Comparison of ENCODE assay signal across 2 cellular contexts in the genomic region with DNA sequence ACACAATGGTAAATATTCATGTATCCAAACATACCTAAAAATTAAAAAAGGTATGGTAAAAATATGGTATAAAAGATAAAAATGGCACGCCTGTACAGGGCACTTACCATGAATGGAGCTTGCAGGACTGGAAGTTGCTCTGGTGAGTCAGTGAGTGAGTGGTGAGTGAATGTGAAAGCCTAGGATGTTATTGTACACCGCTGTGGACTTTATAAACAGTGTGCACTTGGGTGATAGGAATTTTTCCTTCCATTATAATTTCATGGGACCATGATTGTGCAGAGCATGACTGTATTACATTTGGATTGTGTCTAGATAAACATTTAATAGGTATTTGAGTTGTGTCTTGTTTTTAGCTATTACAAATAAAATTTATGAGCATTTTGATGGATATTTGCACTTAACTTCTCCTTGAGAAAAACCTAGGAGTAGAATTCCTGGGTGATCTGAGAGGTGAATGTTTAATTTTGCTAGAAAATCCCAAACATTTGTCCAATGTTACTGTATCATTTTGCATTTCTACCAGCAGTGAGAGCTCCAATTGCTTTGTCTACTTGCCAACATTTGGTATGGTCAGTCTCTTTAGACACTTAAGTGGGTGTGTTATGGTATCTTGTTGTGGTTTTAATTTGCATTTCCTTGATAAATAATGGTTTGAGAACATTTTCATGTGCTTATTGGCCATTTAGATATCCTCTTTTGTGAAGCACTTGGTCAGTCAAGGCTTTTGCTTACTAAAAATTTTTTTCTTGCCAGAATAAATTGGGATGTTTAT.
TF ChIP-seq lines count a peak whose summit lies in the region.

No MANE protein-coding gene starts in this region.

TF ChIP-seq in GM12878, 131 proteins besides CTCF, POLR2A, EP300 and RAD21 (continued from another document):
- TF ChIP-seq MYB (IDR thresholded peaks at IDR 0.05; ENCODE audit: borderline replicate concordance, low read depth, low read length) (no peak), ZNF622 (IDR thresholded peaks at IDR 0.05) (no peak), SMARCA5 (IDR thresholded peaks at IDR 0.05) (0 out of 2 replicates have a peak, but pooled peaks have one; percentile 47), IKZF1 (conservative IDR thresholded peaks at IDR 0.05) (peak; percentile 14; the same call in 1 of the 2 replicates), POU2F2 (IDR thresholded peaks at IDR 0.05; ENCODE audit: borderline replicate concordance, low read depth, low read length) (peak; percentile 19; the same call in 1 of the 3 replicates), DPF2 (IDR thresholded peaks at IDR 0.05) (no peak), HDAC2 (IDR thresholded peaks at IDR 0.05) (no peak), TCF12 (IDR thresholded peaks at IDR 0.05; ENCODE audit: low read depth, low read length) (no peak), HDGF (IDR thresholded peaks at IDR 0.05) (no peak), RB1 (IDR thresholded peaks at IDR 0.05; ENCODE audit: borderline replicate concordance) (no peak), MTA2 (IDR thresholded peaks at IDR 0.05; ENCODE audit: low read depth) (0 out of 2 replicates have a peak, but pooled peaks have one; percentile 19), FOXM1 (IDR thresholded peaks at IDR 0.05; ENCODE audit: low read depth, low read length) (no peak)

TF ChIP-seq in HEK293T, 16 proteins besides CTCF, POLR2A, EP300 and RAD21 (continued from another document):
- TF ChIP-seq FOXM1 (IDR thresholded peaks at IDR 0.05; ENCODE audit: borderline replicate concordance) (no peak), FOXK2 (IDR thresholded peaks at IDR 0.05) (no peak), BHLHE40 (IDR thresholded peaks at IDR 0.05; ENCODE audit: borderline replicate concordance) (no peak), CTBP1 (IDR thresholded peaks at IDR 0.05; ENCODE audit: borderline replicate concordance) (no peak), TARDBP (IDR thresholded peaks at IDR 0.05) (no peak)
